ENCODE assay signal across 1 cellular context in genomic region chr1:6489383-6489765, GRCh38.
TF ChIP-seq lines count a peak whose summit lies in the region.

No MANE protein-coding gene starts in this region.

TF ChIP-seq in HepG2, 621 proteins besides CTCF, POLR2A, EP300 and RAD21 (continued from another document):
- TF ChIP-seq ZBTB26 (CRISPR knock-in tag; IDR thresholded peaks at IDR 0.05; ENCODE audit: borderline replicate concordance) (no peak), ZNF572 (CRISPR knock-in tag; IDR thresholded peaks at IDR 0.05) (no peak), SIX1 (CRISPR knock-in tag; IDR thresholded peaks at IDR 0.05; ENCODE audit: borderline replicate concordance) (no peak), HHEX (CRISPR knock-in tag; IDR thresholded peaks at IDR 0.05) (no peak), KMT2B (CRISPR knock-in tag; IDR thresholded peaks at IDR 0.05) (no peak), ZNF747 (CRISPR knock-in tag; IDR thresholded peaks at IDR 0.05; ENCODE audit: borderline replicate concordance) (no peak), ZNF317 (CRISPR knock-in tag; IDR thresholded peaks at IDR 0.05) (no peak), HNF1A (IDR thresholded peaks at IDR 0.05; ENCODE audit: low read depth) (no peak), HNF1A (CRISPR knock-in tag; IDR thresholded peaks at IDR 0.05; ENCODE audit: borderline replicate concordance) (no peak), CBX2 (IDR thresholded peaks at IDR 0.05; ENCODE audit: low read depth, low read length) (no peak), CBX2 (CRISPR knock-in tag; IDR thresholded peaks at IDR 0.05; ENCODE audit: low read depth) (no peak), NR3C1 (CRISPR knock-in tag; IDR thresholded peaks at IDR 0.05) (no peak), SMC3 (IDR thresholded peaks at IDR 0.05; ENCODE audit: low read length) (no peak), ZNF597 (CRISPR knock-in tag; IDR thresholded peaks at IDR 0.05) (no peak), SYNCRIP (IDR thresholded peaks at IDR 0.05; ENCODE audit: insufficient read depth, low read depth, low read length) (no peak)
